Comparison of ENCODE assay signal across 7 cellular contexts in genomic region chr4:15778191-15778741, GRCh38. TPM values are rescaled to one million over a fixed set of nuclear protein-coding genes. Genes with fewer than 3 reads are reported as not detected.
DNase-seq lines count a peak whose midpoint lies in the region; ATAC-seq and TF ChIP-seq lines count a peak whose summit lies in the region.

CD38 (plus strand) TSS chr4:15778328; CDS start chr4:15778415, 87 bp downstream.

- H3K27ac ChIP-seq in OCI-LY3 (ENCODE audit: low read length) = peak within 1 kb of the TSS; percentile 57
- no peak within 1 kb of the TSS for H3K27ac ChIP-seq in body of pancreas

- TF ChIP-seq CTCF in OCI-LY3 (IDR thresholded peaks at IDR 0.05; ENCODE audit: low read depth, low read length) (0 out of 2 replicates have a peak, but pooled peaks have one; percentile 12), body of pancreas (IDR thresholded peaks at IDR 0.05) (no peak)

- peak within 1 kb of the TSS; percentile 44 for H2AFZ ChIP-seq in OCI-LY3 (ENCODE audit: low read depth, low read length)

- H3K27me3 ChIP-seq in OCI-LY3 (ENCODE audit: low read depth, low read length) = peaks cover 23% of the 10 kb centered on the region
- no peaks in the 10 kb centered on the region for H3K27me3 ChIP-seq in body of pancreas

- H4K20me1 ChIP-seq in OCI-LY3 (ENCODE audit: insufficient read depth, low read length) = no peaks in the 10 kb centered on the region

- 0 out of 2 replicates have a peak, but pooled peaks cover 8% of the 10 kb centered on the region for H3K79me2 ChIP-seq in OCI-LY3 (ENCODE audit: low read length)

- peak; percentile 45 for ATAC-seq in GM18858 (IDR thresholded peaks at IDR 0.05; ENCODE audit: unreplicated experiment)
- ATAC-seq in HG02798 (IDR thresholded peaks at IDR 0.05; ENCODE audit: poor library complexity, unreplicated experiment) = peak; percentile 78
- ATAC-seq in body of pancreas = peak; percentile 40

- H3K9ac ChIP-seq in OCI-LY3 (ENCODE audit: low read length) = peak within 1 kb of the TSS; percentile 82

- WGBS in body of pancreas, 2 donors = 4 to 15% methylated on average over 9 to 36 of the region's 36 CpGs

- intact Hi-C loops in body of pancreas (cut with DNase I) = no loop called here

- H3K9me3 ChIP-seq in OCI-LY3 (ENCODE audit: insufficient read depth, low read length) (no peaks in the 10 kb centered on the region), body of pancreas (no peaks in the 10 kb centered on the region)

- H3K4me3 ChIP-seq in OCI-LY3 (ENCODE audit: low read length) = peak within 1 kb of the TSS; percentile 92
- H3K4me3 ChIP-seq in body of pancreas = peak within 1 kb of the TSS in 1 of 2 donors; percentile 41

- peak in 2 of 4 donors; percentile 6 to 13 for DNase-seq in body of pancreas
- peak; percentile 66 for DNase-seq in left kidney (ENCODE audit: low read depth, low spot score)
- DNase-seq in stimulated activated CD4-positive, alpha-beta T cell treated with anti-CD3 and anti-CD28 coated beads, TNF-alpha, amount 100 ng/mL, for 24 hours (ENCODE audit: low read depth in 3 of 3) = peak; percentile 19 to 44 (median 22)
- DNase-seq in NCI-H2227 (lab: John Stamatoyannopoulos, UW; ENCODE audit: unreplicated experiment) = no peak

- no peak for TF ChIP-seq POLR2A in body of pancreas (IDR thresholded peaks at IDR 0.05)

- H3K36me3 ChIP-seq in OCI-LY3 (replicated peaks; ENCODE audit: low read depth, low read length) (peaks cover 20% of the 10 kb centered on the region), body of pancreas (replicated peaks in 1 of 2; ENCODE audit: insufficient read depth in 1 of 2, low read depth in 2 of 2) (no peaks in the 10 kb centered on the region)

- H3K4me1 ChIP-seq in OCI-LY3 (ENCODE audit: low read length) (peaks cover 50% of the 10 kb centered on the region), body of pancreas (peaks cover 16% of the 10 kb centered on the region)

- peak within 1 kb of the TSS; percentile 96 for H3K4me2 ChIP-seq in OCI-LY3 (ENCODE audit: low read length)

RNA-seq across cellular contexts. Expression of gene CD38, which starts in this region (rescaled TPM):
- total RNA-seq in body of pancreas = 1 to 10 TPM in 1 of 2 donors, under 1 TPM in 1; 0.78 to 2.6 TPM
